In the genomic region with DNA sequence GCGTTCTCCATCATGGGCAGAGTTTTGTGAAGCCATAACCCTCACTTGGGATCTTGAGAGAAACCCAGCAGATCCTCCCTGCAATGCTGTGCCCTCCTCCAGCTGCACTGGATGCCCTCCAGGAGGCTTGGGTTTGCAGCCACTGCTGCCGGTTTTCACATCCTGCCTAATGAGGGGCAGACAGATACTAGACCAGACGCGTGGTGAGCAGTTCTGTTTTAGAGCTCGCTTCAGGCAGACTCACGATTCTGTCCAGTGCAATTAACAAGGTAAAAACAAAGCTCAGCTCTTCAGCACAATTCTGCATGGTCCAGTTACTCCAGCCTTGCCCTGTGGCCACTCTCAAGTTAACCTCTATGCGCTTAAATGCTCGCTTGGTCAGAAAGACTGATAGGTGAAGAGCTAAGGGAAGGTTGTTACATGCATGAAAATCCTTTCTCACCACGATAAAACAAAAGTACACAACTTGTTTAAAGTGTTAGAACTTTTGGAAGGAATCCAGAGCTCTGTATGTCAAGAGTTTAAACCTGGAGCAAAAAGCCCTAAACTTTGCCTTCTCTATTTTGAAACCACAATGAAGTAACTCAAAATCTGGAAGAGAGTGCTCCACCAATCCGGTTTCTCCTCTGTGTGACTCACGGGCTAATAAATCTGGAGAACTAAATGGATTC, we compare ENCODE assay signal across 17 cellular contexts.
DNase-seq lines count a peak whose midpoint lies in the region; ATAC-seq, FAIRE-seq and TF ChIP-seq lines count a peak whose summit lies in the region.
"Had no signal": no experiment of that assay in that cellular context is flagged by ENCODE, and none has a peak within 500 bp of the region (broad histone marks: within the 10 kb centered on the region; RNA-seq: fewer than 3 reads in every experiment).

No MANE protein-coding gene starts in this region.

- H3K4ac ChIP-seq in H1 (replicated peaks; ENCODE audit: insufficient read length, low read depth, low read length) = no peak overlapping the region

- H3K18ac ChIP-seq in H1 (ENCODE audit: extremely low read depth, low read length) = no peak overlapping the region

- H2BK12ac ChIP-seq in H1 (ENCODE audit: low read depth, low read length) = no peak overlapping the region

- TF ChIP-seq POLR2A in H1 (IDR thresholded peaks at IDR 0.05; ENCODE audit: control extremely low read depth in 1 of 2, low read depth in 2 of 2, low read length in 2 of 2) (no peak), transverse colon (IDR thresholded peaks at IDR 0.05) (no peak)

- 15 to 16% methylated on average over 11 of the region's 11 CpGs for WGBS in GM23248 (ENCODE audit: low coverage in 1 of 2, low lambda C conversion rate in 2 of 2, missing lambda C conversion rate in 2 of 2), 2 experiments
- 96% methylated on average over 11 of the region's 11 CpGs; no CpG with 5 or more reads in 1 of the 2 experiments for WGBS in H1 (ENCODE audit: extremely low coverage in 1 of 2, insufficient coverage in 1 of 2, insufficient read length in 1 of 2, insufficient replicate concordance in 2 of 2, low coverage in 1 of 2, low lambda C conversion rate in 2 of 2, missing lambda C conversion rate in 1 of 2), 2 experiments
- WGBS in transverse colon (ENCODE audit: low coverage in 1 of 2), 2 donors = 44 to 64% methylated on average over 5 to 11 of the region's 11 CpGs

- no peak for TF ChIP-seq RAD21 in H1 (IDR thresholded peaks at IDR 0.05 in 1 of 2, conservative IDR thresholded peaks at IDR 0.05 in 1 of 2; ENCODE audit: low read depth in 2 of 2, low read length in 2 of 2)

- CTCF ChIA-PET in A673 (lab: Charles Lee) (no interaction called here), H1 (lab: Charles Lee; ENCODE audit: partially characterized antibody) (interaction anchor here (0.6 to 0.8 kb wide), 2 partner anchors 20 to 82 kb away, joined by 3 read pairs; no protein-coding TSS in a partner anchor)

- BruUV-seq in A673 (replicated peaks; lab: Mats Ljungman, UMichigan) = no TSS peak

- no peak overlapping the region for H4K5ac ChIP-seq in H1 (ENCODE audit: insufficient read length, low read depth, low read length)

- peaks cover 1% of the 10 kb centered on the region; the same call in 1 of the 2 replicates for H3K23me2 ChIP-seq in H1 (ENCODE audit: low read depth, low read length)

- no peaks in the 10 kb centered on the region for H3K4me1 Mint-ChIP-seq in neural progenitor cell
- H3K4me1 Mint-ChIP-seq: nephron had no signal

- no peak for FAIRE-seq in H1 (lab: Jason Lieb, UNC)
- FAIRE-seq: GM12891, islet of Langerhans, K562 had no signal

- H3K4me1 ChIP-seq in A673 (ENCODE audit: insufficient read depth, low read length, poor library complexity, severe bottlenecking) = peaks cover 13% of the 10 kb centered on the region
- H3K4me1 ChIP-seq in GM23248 (ENCODE audit: insufficient read depth) = no peaks in the 10 kb centered on the region
- no peaks in the 10 kb centered on the region for H3K4me1 ChIP-seq in H1 (replicated peaks in 1 of 4; ENCODE audit: control insufficient read depth in 3 of 4, insufficient read depth in 4 of 4, low read length in 3 of 4)
- no peaks in the 10 kb centered on the region for H3K4me1 ChIP-seq in neural progenitor cell
- H3K4me1 ChIP-seq in transverse colon = peaks cover 0 to 6% (median 2%) of the 10 kb centered on the region in 4 donors

- no peak overlapping the region for H3K4me2 ChIP-seq in GM23248 (ENCODE audit: unreplicated experiment)
- H3K4me2 ChIP-seq in H1 (ENCODE audit: insufficient read depth in 1 of 2, low read depth in 2 of 2, low read length in 2 of 2) = no peak overlapping the region
- no peak overlapping the region for H3K4me2 ChIP-seq in neural progenitor cell

- no peaks in the 10 kb centered on the region for H3K27me3 Mint-ChIP-seq in neural progenitor cell (ENCODE audit: insufficient read depth, low read depth)
- H3K27me3 Mint-ChIP-seq: activated naive CD8-positive, alpha-beta T cell had no signal

- H2BK20ac ChIP-seq in H1 (ENCODE audit: low read length) = no peak overlapping the region

- H3K36me3 Mint-ChIP-seq in neural progenitor cell = no peaks in the 10 kb centered on the region
- H3K36me3 Mint-ChIP-seq: activated naive CD8-positive, alpha-beta T cell had no signal

- H3K36me3 ChIP-seq in A673 (ENCODE audit: insufficient read depth, low read length, poor library complexity, severe bottlenecking) (no peaks in the 10 kb centered on the region), GM23248 (ENCODE audit: low read depth) (no peaks in the 10 kb centered on the region), H1 (ENCODE audit: control insufficient read depth in 2 of 4, insufficient read depth in 4 of 4, low read length in 3 of 4) (no peaks in the 10 kb centered on the region), neural progenitor cell (no peaks in the 10 kb centered on the region), transverse colon (no peaks in the 10 kb centered on the region)
- H3K36me3 ChIP-seq: stomach had no signal

- H3K9me3 ChIP-seq in A673 (ENCODE audit: low read depth, low read length, poor library complexity, severe bottlenecking) (no peaks in the 10 kb centered on the region), GM23248 (ENCODE audit: low read depth) (no peaks in the 10 kb centered on the region), H1 (ENCODE audit: insufficient read depth in 2 of 2, low read depth in 1 of 2, low read length in 1 of 2) (no peaks in the 10 kb centered on the region), neural progenitor cell (ENCODE audit: low read depth) (no peaks in the 10 kb centered on the region), transverse colon (no peaks in the 10 kb centered on the region)
- H3K9me3 ChIP-seq: stomach had no signal

- H3K27ac ChIP-seq in A673 (ENCODE audit: low read depth, low read length, poor library complexity, severe bottlenecking) (no peak overlapping the region), GM23248 (no peak overlapping the region), H1 (ENCODE audit: low read depth, low read length) (no peak overlapping the region), neural progenitor cell (no peak overlapping the region), transverse colon (peak overlapping the region in 1 of 4 donors; percentile 17)
- H3K27ac ChIP-seq: stomach had no signal

- no peaks in the 10 kb centered on the region for H3K9me3 Mint-ChIP-seq in neural progenitor cell
- H3K9me3 Mint-ChIP-seq: nephron had no signal

- no peak overlapping the region for H2BK120ac ChIP-seq in H1 (replicated peaks; ENCODE audit: low read depth, low read length)

- DNase-seq in A673 (ENCODE audit: low spot score) = peak; percentile 48
- peak; percentile 29 for DNase-seq in GM23248
- DNase-seq in H1 (ENCODE audit: low read depth in 1 of 2, low spot score in 2 of 2) = no peak
- DNase-seq in neural progenitor cell (ENCODE audit: low spot score) = no peak
- no peak for DNase-seq in GM20000 (ENCODE audit: low spot score)
- DNase-seq in transverse colon = no peak
- no peak for DNase-seq in NCI-H748 (lab: John Stamatoyannopoulos, UW; ENCODE audit: unreplicated experiment)
- DNase-seq: activated CD8-positive, alpha-beta memory T cell treated with anti-CD3 and anti-CD28 coated beads, Interleukin-2, amount 50 U/mL, for 4 hours; DMS53; NCI-H1417 treated with DMSO at 0.1 percent for 48 hours; stomach had no signal

- H4K20me1 ChIP-seq in GM23248 (ENCODE audit: insufficient read depth) (no peaks in the 10 kb centered on the region), H1 (replicated peaks in 1 of 2; ENCODE audit: control insufficient read depth in 1 of 2, insufficient read depth in 2 of 2, low read length in 2 of 2) (no peaks in the 10 kb centered on the region), neural progenitor cell (ENCODE audit: low read depth) (no peaks in the 10 kb centered on the region)

- no peak overlapping the region for H4K91ac ChIP-seq in H1 (replicated peaks; ENCODE audit: insufficient read length, low read length)

- in situ Hi-C loops in GM23248 (cut with MboI) (no loop called here), transverse colon (cut with MboI; ENCODE audit: low pct_ligation_motif_present in 1 of 4, low pct_unique_long_range_greater_than_20kb in 1 of 4, low sequenced_read_pairs in 3 of 4) (no loop called here)

- H3K14ac ChIP-seq in H1 (ENCODE audit: insufficient read length) = no peak overlapping the region

- H3K79me2 ChIP-seq in GM23248 (ENCODE audit: insufficient read depth) (no peaks in the 10 kb centered on the region), H1 (ENCODE audit: control insufficient read depth in 1 of 2, insufficient read depth in 2 of 2, low read length in 2 of 2) (no peaks in the 10 kb centered on the region), neural progenitor cell (ENCODE audit: low read depth) (no peaks in the 10 kb centered on the region)

- no peak overlapping the region for H4K8ac ChIP-seq in H1 (ENCODE audit: extremely low read depth, insufficient read depth, low read length)

- no peaks in the 10 kb centered on the region for H3K79me1 ChIP-seq in H1 (ENCODE audit: low read depth, low read length)

- POLR2A ChIA-PET in A673 (lab: Charles Lee; ENCODE audit: low non-redundant PET) (no interaction called here), H1 (lab: Charles Lee; ENCODE audit: partially characterized antibody) (no interaction called here)

- no peak overlapping the region for H2BK5ac ChIP-seq in H1 (ENCODE audit: low read depth, low read length)

- intact Hi-C loops in A673 (cut with micrococcal nuclease; ENCODE audit: unreplicated experiment) = no loop called here
- intact Hi-C loops in transverse colon (cut with DNase I; ENCODE audit: low total_unique reads) = no loop called here

- no peaks in the 10 kb centered on the region for H3K27me3 ChIP-seq in A673 (replicated peaks; ENCODE audit: insufficient read depth, low read depth, low read length, poor library complexity)
- no peaks in the 10 kb centered on the region for H3K27me3 ChIP-seq in GM23248 (replicated peaks; ENCODE audit: insufficient read depth)
- no peaks in the 10 kb centered on the region for H3K27me3 ChIP-seq in H1 (replicated peaks in 1 of 4; ENCODE audit: control insufficient read depth in 3 of 4, extremely low read depth in 1 of 4, insufficient read depth in 3 of 4, low read length in 3 of 4)
- H3K27me3 ChIP-seq in neural progenitor cell = no peaks in the 10 kb centered on the region
- H3K27me3 ChIP-seq in transverse colon = no peaks in the 10 kb centered on the region
- H3K27me3 ChIP-seq: stomach had no signal

- TF ChIP-seq EP300 in H1 (IDR thresholded peaks at IDR 0.05; ENCODE audit: borderline replicate concordance in 1 of 2, low read depth in 2 of 2, low read length in 2 of 2) (no peak), transverse colon (IDR thresholded peaks at IDR 0.05; ENCODE audit: low read depth) (no peak)

- H2AFZ ChIP-seq in GM23248 = no peak overlapping the region
- peak overlapping the region; percentile 17; the same call in 1 of the 2 replicates for H2AFZ ChIP-seq in H1 (ENCODE audit: low read length)
- H2AFZ ChIP-seq in neural progenitor cell (replicated peaks) = peak overlapping the region; percentile 38

- no peak overlapping the region for H3K27ac Mint-ChIP-seq in neural progenitor cell
- H3K27ac Mint-ChIP-seq: activated naive CD8-positive, alpha-beta T cell; nephron had no signal

- TF ChIP-seq CTCF in A673 (conservative IDR thresholded peaks at IDR 0.05; ENCODE audit: low read depth, low read length) (no peak), H1 (IDR thresholded peaks at IDR 0.05; ENCODE audit: control extremely low read depth in 1 of 3, insufficient read depth in 1 of 3, low read depth in 1 of 3, low read length in 3 of 3) (no peak), neural progenitor cell (IDR thresholded peaks at IDR 0.05) (no peak), GM20000 (IDR thresholded peaks at IDR 0.05; ENCODE audit: extremely low read depth, missing control alignments) (no peak), transverse colon (IDR thresholded peaks at IDR 0.05) (no peak)

- H2AK5ac ChIP-seq in H1 (ENCODE audit: low read depth, low read length) = no peak overlapping the region

- H2BK15ac ChIP-seq in H1 (ENCODE audit: low read length) = no peak overlapping the region

- no peak overlapping the region for H3K4me3 ChIP-seq in A673 (ENCODE audit: low read depth, low read length, poor library complexity, severe bottlenecking)
- H3K4me3 ChIP-seq in GM23248 = no peak overlapping the region
- no peak overlapping the region for H3K4me3 ChIP-seq in H1 (ENCODE audit: extremely low read depth in 1 of 4, insufficient read depth in 2 of 4, low read depth in 3 of 4, low read length in 4 of 4)
- H3K4me3 ChIP-seq in neural progenitor cell = no peak overlapping the region
- no peak overlapping the region for H3K4me3 ChIP-seq in transverse colon
- H3K4me3 ChIP-seq: K562, stomach had no signal

- H3K56ac ChIP-seq in H1 (replicated peaks; ENCODE audit: insufficient read length, low read depth, low read length) = no peak overlapping the region

- no peaks in the 10 kb centered on the region for H3K9me2 ChIP-seq in GM23248 (ENCODE audit: insufficient read depth)

- H3K23ac ChIP-seq in H1 (ENCODE audit: insufficient read length) = no peak overlapping the region

- H3K9ac ChIP-seq in GM23248 (no peak overlapping the region), H1 (replicated peaks in 1 of 4; ENCODE audit: extremely low read depth in 1 of 4, low read depth in 3 of 4, low read length in 3 of 4) (no peak overlapping the region), neural progenitor cell (no peak overlapping the region)

- no peak for ATAC-seq in GM18909 (IDR thresholded peaks at IDR 0.05; ENCODE audit: poor library complexity, unreplicated experiment)
- ATAC-seq: K562 had no signal

- H3F3A ChIP-seq in GM23248 (ENCODE audit: insufficient read depth) (no peaks in the 10 kb centered on the region), neural progenitor cell (ENCODE audit: low read depth) (no peaks in the 10 kb centered on the region)

- H3K4me3 Mint-ChIP-seq in neural progenitor cell = no peak overlapping the region
- H3K4me3 Mint-ChIP-seq: activated naive CD8-positive, alpha-beta T cell; nephron had no signal

Comparison
In these comparisons a context has a peak if more than half of its experiments do, and no peak if none do; other contexts are left out.
1. DNase-seq: peak in A673 (single experiment) and GM23248 (single experiment); none in H1 (0 of 2), neural progenitor cell (single experiment), GM20000 (single experiment), transverse colon (single experiment) and NCI-H748 (single experiment).